In genomic region chr10:43263551-43264323, GRCh38 we compare ENCODE assay signal across 15 cellular contexts. TPM values are rescaled to one million over a fixed set of nuclear protein-coding genes. Genes with fewer than 3 reads are reported as not detected.
DNase-seq lines count a peak whose midpoint lies in the region; ATAC-seq, FAIRE-seq and TF ChIP-seq lines count a peak whose summit lies in the region.
"Had no signal": no experiment of that assay in that cellular context is flagged by ENCODE, and none has a peak within 500 bp of the region (broad histone marks: within the 10 kb centered on the region; RNA-seq: fewer than 3 reads in every experiment).

No MANE protein-coding gene starts in this region.

- peak; percentile 27 for ATAC-seq in K562
- no peak for ATAC-seq in lower lobe of right lung
- ATAC-seq in HG03460 (IDR thresholded peaks at IDR 0.05; ENCODE audit: unreplicated experiment): no peak
- ATAC-seq in HG03280 (IDR thresholded peaks at IDR 0.05; ENCODE audit: unreplicated experiment): no peak

- TF ChIP-seq RAD21 in K562 (CRISPR knock-in tag; conservative IDR thresholded peaks at IDR 0.05 in 1 of 2, IDR thresholded peaks at IDR 0.05 in 1 of 2): no peak

- H3K9me1 ChIP-seq in K562 (ENCODE audit: control insufficient read depth, insufficient read depth, low read length): no peaks in the 10 kb centered on the region

- H3K9ac ChIP-seq in K562 (ENCODE audit: insufficient read depth in 1 of 2, low read depth in 2 of 2, low read length in 2 of 2): no peak overlapping the region; a peak in 1 of 4 replicates

- no peak for TF ChIP-seq CTCF in GM13977 (IDR thresholded peaks at IDR 0.05; ENCODE audit: extremely low read depth, insufficient read depth, missing control alignments)
- peak in 2 of 3 experiments; percentile 15 to 17; a peak in 1 of 6 replicates for TF ChIP-seq CTCF in K562 (IDR thresholded peaks at IDR 0.05 in 2 of 3, conservative IDR thresholded peaks at IDR 0.05 in 1 of 3; ENCODE audit: insufficient read depth in 2 of 3, low read depth in 1 of 3, low read length in 3 of 3)
- TF ChIP-seq CTCF in lower lobe of right lung (IDR thresholded peaks at IDR 0.05): no peak

- intact Hi-C loops in K562 (cut with micrococcal nuclease): no loop called here
- intact Hi-C loops in lower lobe of right lung (cut with DNase I): no loop called here

- CTCF ChIA-PET in K562 (lab: Yijun Ruan, JAX; ENCODE audit: low intra/inter-chr PET ratio): no interaction called here

- FAIRE-seq in K562 (lab: Jason Lieb, UNC): no peak
- FAIRE-seq: HTR-8/SVneo had no signal

- TF ChIP-seq POLR2A in K562 (conservative IDR thresholded peaks at IDR 0.05): no peak

- no peak overlapping the region for H2AFZ ChIP-seq in K562 (ENCODE audit: low read depth, low read length)

- under 1% methylated on average over 17 of the region's 20 CpGs for WGBS in K562 (ENCODE audit: insufficient coverage, low coverage, missing lambda C conversion rate)

- no peaks in the 10 kb centered on the region for H3K36me3 ChIP-seq in K562 (ENCODE audit: control insufficient read depth, insufficient read depth, low read length)
- no peaks in the 10 kb centered on the region for H3K36me3 ChIP-seq in lower lobe of right lung
- H3K36me3 ChIP-seq: neutrophil had no signal

- H3K27me3 ChIP-seq in K562 (ENCODE audit: control insufficient read depth in 2 of 2, insufficient read depth in 2 of 2, low read length in 2 of 2): peaks cover 0 to 31% of the 10 kb centered on the region in 2 experiments; a peak in 4 of 5 replicates
- peaks cover 57% of the 10 kb centered on the region for H3K27me3 ChIP-seq in lower lobe of right lung (ENCODE audit: low read depth)

- no peak for TF ChIP-seq EP300 in K562 (IDR thresholded peaks at IDR 0.05; ENCODE audit: low read length)

- no TSS peak for BruUV-seq in K562 (replicated peaks; lab: Mats Ljungman, UMichigan)

- H3K4me2 ChIP-seq in K562 (ENCODE audit: insufficient read depth, low read length): no peak overlapping the region

- H3K9me3 ChIP-seq in K562 (replicated peaks; ENCODE audit: control insufficient read depth, insufficient read depth, low read depth, low read length) (no peaks in the 10 kb centered on the region), lower lobe of right lung (no peaks in the 10 kb centered on the region)
- H3K9me3 ChIP-seq: neutrophil had no signal

- peaks cover 8% of the 10 kb centered on the region; the same call in 1 of the 2 replicates for H4K20me1 ChIP-seq in K562 (replicated peaks; ENCODE audit: control insufficient read depth, insufficient read depth, low read length)

- H3K4me1 ChIP-seq in K562 (replicated peaks in 1 of 2; ENCODE audit: control insufficient read depth in 2 of 2, insufficient read depth in 2 of 2, low read length in 2 of 2) (peaks cover 0 to 20% of the 10 kb centered on the region in 2 experiments; a peak in 2 of 5 replicates), lower lobe of right lung (no peaks in the 10 kb centered on the region)

- POLR2A ChIA-PET in K562 (lab: Yijun Ruan, JAX): no interaction called here

- H3K27ac ChIP-seq in K562 (ENCODE audit: extremely low read depth, low read depth, low read length) (no peak overlapping the region), lower lobe of right lung (no peak overlapping the region)
- H3K27ac ChIP-seq: neutrophil had no signal

- H3K4me3 ChIP-seq in K562 (no peak overlapping the region), lower lobe of right lung (no peak overlapping the region)

- in situ Hi-C loops in GM13977 (cut with MboI; ENCODE audit: low pct_unique_long_range_greater_than_20kb, low sequenced_read_pairs, unreplicated experiment): no loop called here
- in situ Hi-C loops in K562 (cut with MboI): no loop called here

- H3K79me2 ChIP-seq in K562 (ENCODE audit: control insufficient read depth, insufficient read depth, low read length): no peaks in the 10 kb centered on the region

- DNase-seq in AG08396 (ENCODE audit: low spot score) (peak; percentile 33), GM13977 (ENCODE audit: low spot score) (peak; percentile 45), K562 (ENCODE audit: extremely low read depth in 1 of 4, low spot score in 3 of 4) (peak in 2 of 4 experiments; percentile 10 to 21), lower lobe of right lung (peak; percentile 45), cerebellar nuclear complex (lab: John Stamatoyannopoulos, UW) (no peak), NK-92 (lab: John Stamatoyannopoulos, UW; ENCODE audit: unreplicated experiment) (no peak)
- DNase-seq: activated T-cell treated with anti-CD3 and anti-CD28 coated beads for 4 hours; DMS79 treated with DMSO at 0.1 percent for 48 hours; effector CD8-positive, alpha-beta T cell; NCI-H2227 treated with DMSO at 0.1 percent for 48 hours; trophoblast cell had no signal

TF ChIP-seq in K562, 482 proteins besides CTCF, POLR2A, EP300 and RAD21 (continues in another document):
- TF ChIP-seq, protein P1, sequence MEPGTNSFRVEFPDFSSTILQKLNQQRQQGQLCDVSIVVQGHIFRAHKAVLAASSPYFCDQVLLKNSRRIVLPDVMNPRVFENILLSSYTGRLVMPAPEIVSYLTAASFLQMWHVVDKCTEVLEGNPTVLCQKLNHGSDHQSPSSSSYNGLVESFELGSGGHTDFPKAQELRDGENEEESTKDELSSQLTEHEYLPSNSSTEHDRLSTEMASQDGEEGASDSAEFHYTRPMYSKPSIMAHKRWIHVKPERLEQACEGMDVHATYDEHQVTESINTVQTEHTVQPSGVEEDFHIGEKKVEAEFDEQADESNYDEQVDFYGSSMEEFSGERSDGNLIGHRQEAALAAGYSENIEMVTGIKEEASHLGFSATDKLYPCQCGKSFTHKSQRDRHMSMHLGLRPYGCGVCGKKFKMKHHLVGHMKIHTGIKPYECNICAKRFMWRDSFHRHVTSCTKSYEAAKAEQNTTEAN (CRISPR knock-in tag; IDR thresholded peaks at IDR 0.05): no peak
- TF ChIP-seq POLR2H (tag; IDR thresholded peaks at IDR 0.05; ENCODE audit: low read depth): no peak
- no peak for TF ChIP-seq MYC (IDR thresholded peaks at IDR 0.05; ENCODE audit: low read depth, low read length)
- TF ChIP-seq MYC (CRISPR knock-in tag; IDR thresholded peaks at IDR 0.05; ENCODE audit: borderline replicate concordance, low read depth): no peak
- TF ChIP-seq, protein P2, sequence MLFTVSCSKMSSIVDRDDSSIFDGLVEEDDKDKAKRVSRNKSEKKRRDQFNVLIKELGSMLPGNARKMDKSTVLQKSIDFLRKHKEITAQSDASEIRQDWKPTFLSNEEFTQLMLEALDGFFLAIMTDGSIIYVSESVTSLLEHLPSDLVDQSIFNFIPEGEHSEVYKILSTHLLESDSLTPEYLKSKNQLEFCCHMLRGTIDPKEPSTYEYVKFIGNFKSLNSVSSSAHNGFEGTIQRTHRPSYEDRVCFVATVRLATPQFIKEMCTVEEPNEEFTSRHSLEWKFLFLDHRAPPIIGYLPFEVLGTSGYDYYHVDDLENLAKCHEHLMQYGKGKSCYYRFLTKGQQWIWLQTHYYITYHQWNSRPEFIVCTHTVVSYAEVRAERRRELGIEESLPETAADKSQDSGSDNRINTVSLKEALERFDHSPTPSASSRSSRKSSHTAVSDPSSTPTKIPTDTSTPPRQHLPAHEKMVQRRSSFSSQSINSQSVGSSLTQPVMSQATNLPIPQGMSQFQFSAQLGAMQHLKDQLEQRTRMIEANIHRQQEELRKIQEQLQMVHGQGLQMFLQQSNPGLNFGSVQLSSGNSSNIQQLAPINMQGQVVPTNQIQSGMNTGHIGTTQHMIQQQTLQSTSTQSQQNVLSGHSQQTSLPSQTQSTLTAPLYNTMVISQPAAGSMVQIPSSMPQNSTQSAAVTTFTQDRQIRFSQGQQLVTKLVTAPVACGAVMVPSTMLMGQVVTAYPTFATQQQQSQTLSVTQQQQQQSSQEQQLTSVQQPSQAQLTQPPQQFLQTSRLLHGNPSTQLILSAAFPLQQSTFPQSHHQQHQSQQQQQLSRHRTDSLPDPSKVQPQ (CRISPR knock-in tag; IDR thresholded peaks at IDR 0.05; ENCODE audit: borderline replicate concordance): no peak
- no peak for TF ChIP-seq CSDE1 (IDR thresholded peaks at IDR 0.05)
- TF ChIP-seq, protein P3, sequence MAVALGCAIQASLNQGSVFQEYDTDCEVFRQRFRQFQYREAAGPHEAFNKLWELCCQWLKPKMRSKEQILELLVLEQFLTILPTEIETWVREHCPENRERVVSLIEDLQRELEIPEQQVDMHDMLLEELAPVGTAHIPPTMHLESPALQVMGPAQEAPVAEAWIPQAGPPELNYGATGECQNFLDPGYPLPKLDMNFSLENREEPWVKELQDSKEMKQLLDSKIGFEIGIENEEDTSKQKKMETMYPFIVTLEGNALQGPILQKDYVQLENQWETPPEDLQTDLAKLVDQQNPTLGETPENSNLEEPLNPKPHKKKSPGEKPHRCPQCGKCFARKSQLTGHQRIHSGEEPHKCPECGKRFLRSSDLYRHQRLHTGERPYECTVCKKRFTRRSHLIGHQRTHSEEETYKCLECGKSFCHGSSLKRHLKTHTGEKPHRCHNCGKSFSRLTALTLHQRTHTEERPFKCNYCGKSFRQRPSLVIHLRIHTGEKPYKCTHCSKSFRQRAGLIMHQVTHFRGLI (CRISPR knock-in tag; IDR thresholded peaks at IDR 0.05): no peak
- TF ChIP-seq POLR2AphosphoS5 (IDR thresholded peaks at IDR 0.05; ENCODE audit: control insufficient read depth, insufficient read depth, low read depth, low read length): no peak
- no peak for TF ChIP-seq MAFK (IDR thresholded peaks at IDR 0.05; ENCODE audit: low read length)
- no peak for TF ChIP-seq PCBP2 (IDR thresholded peaks at IDR 0.05; ENCODE audit: low read depth, low read length, poor library complexity, severe bottlenecking)

RNA-seq across cellular contexts. Expression of gene RASGEF1A, which starts 3.1 kb away (rescaled TPM):
- 16.2 and 38.5 TPM in 2 replicates for total RNA-seq in K562 (2011; cell fraction: chromatin; rRNA removed; ENCODE audit: low replicate concordance)
- total RNA-seq in K562 (2011; cell fraction: nucleolus; rRNA removed): 29.0 and 30.1 TPM in 2 replicates
- total RNA-seq in K562 (2011; cell fraction: nucleoplasm; rRNA removed): 17.3 and 19.3 TPM in 2 replicates
- total RNA-seq in K562 (2014; rRNA removed): 29.7 and 32.0 TPM in 2 replicates
- 8.1 and 9.2 TPM in 2 replicates for total RNA-seq in K562 (2014; rRNA removed; fragmentation: Illumina TruSeq; extraction: Trizol)
- 9.8 and 10.2 TPM in 2 replicates for total RNA-seq in K562 (2015; rRNA removed; fragmentation: Illumina TruSeq; extraction: Trizol)
- 20.9 and 21.5 TPM in 2 replicates for total RNA-seq in K562 (2021)
- 25.3 and 28.7 TPM in 2 replicates for polyA plus RNA-seq in K562 (2011; rRNA removed)
- polyA plus RNA-seq in K562 (2011; cell fraction: cytosol; rRNA removed): 27.5 and 49.3 TPM in 2 replicates
- polyA plus RNA-seq in K562 (2011; cell fraction: nucleus; rRNA removed): 38.8 and 68.7 TPM in 2 replicates
- polyA plus RNA-seq in K562 (2012): 7.4 and 13.1 TPM in 2 replicates
- 14.7 and 18.9 TPM in 2 replicates for polyA plus RNA-seq in K562 (2014; fragmentation: Illumina TruSeq; extraction: Trizol)
- polyA plus RNA-seq in K562 (2014; fragmentation: Nextera tagmentation; extraction: Ambion mirVana): 1 to 10 TPM; 1.6 to 2.9 TPM
- polyA plus RNA-seq in K562 (2014; rRNA removed): 24.2 and 27.9 TPM in 2 replicates
- polyA minus RNA-seq in K562 (2011; rRNA and poly(A)+ RNA removed): 9.3 and 18.5 TPM in 2 replicates
- 19.4 and 20.6 TPM in 2 replicates for polyA minus RNA-seq in K562 (2011; cell fraction: cytosol; rRNA and poly(A)+ RNA removed)
- 21.3 TPM in 2 replicates for polyA minus RNA-seq in K562 (2011; cell fraction: nucleus; rRNA and poly(A)+ RNA removed)
- 2.7 TPM for total RNA-seq in lower lobe of right lung

Comparison
In these comparisons a context has a peak if more than half of its experiments do, and no peak if none do; other contexts are left out.
1. DNase-seq: peak in AG08396 (single experiment), GM13977 (single experiment) and lower lobe of right lung (single experiment); none in cerebellar nuclear complex (0 of 2) and NK-92 (single experiment).
2. CTCF ChIP-seq: peak in K562 (2 of 3); none in GM13977 (single experiment) and lower lobe of right lung (single experiment).